In the genomic region with DNA sequence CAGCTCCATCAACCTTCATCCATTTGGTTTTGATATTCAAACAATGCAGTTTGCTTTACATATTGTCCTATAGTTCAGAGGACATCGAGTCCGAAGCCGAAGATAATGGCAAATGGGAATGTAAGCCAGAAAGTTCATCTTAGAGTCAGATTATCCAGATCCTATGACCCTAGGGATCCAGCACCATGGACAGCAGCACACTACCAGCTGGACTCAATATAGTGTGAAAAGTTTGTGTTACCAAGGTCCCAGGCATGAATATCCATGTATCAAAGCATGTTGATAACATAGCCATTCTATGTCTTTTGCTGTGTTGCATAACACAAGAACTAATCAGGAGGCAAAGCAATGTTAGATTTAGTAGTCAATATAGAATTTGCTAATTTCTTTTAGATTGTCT, we compare ENCODE assay signal across 10 cellular contexts. TPM values are rescaled to one million over a fixed set of nuclear protein-coding genes. Genes with fewer than 3 reads are reported as not detected.
DNase-seq lines count a peak whose midpoint lies in the region; ATAC-seq and TF ChIP-seq lines count a peak whose summit lies in the region.
"Had no signal": no experiment of that assay in that cellular context is flagged by ENCODE, and none has a peak within 500 bp of the region (broad histone marks: within the 10 kb centered on the region; RNA-seq: fewer than 3 reads in every experiment).

No MANE protein-coding gene starts in this region.

- intact Hi-C loops in Calu3 (cut with micrococcal nuclease; ENCODE audit: unreplicated experiment): no loop called here
- intact Hi-C loops in activated CD8-positive, alpha-beta T cell treated with anti-CD3 and anti-CD28 coated beads for 36 hours (cut with micrococcal nuclease): no loop called here

- H3K27me3 Mint-ChIP-seq in Calu3 (ENCODE audit: unreplicated experiment) (peaks cover 90% of the 10 kb centered on the region), osteocyte (ENCODE audit: unreplicated experiment) (peaks cover 30% of the 10 kb centered on the region)
- H3K27me3 Mint-ChIP-seq in activated CD8-positive, alpha-beta T cell treated with anti-CD3 and anti-CD28 coated beads for 36 hours: peaks cover 22% of the 10 kb centered on the region

- POLR2A ChIA-PET in activated CD8-positive, alpha-beta T cell treated with anti-CD3 and anti-CD28 coated beads for 36 hours (lab: Charles Lee): no interaction called here

- H3K27ac Mint-ChIP-seq in Calu3 (ENCODE audit: unreplicated experiment) (no peak overlapping the region), osteocyte (ENCODE audit: unreplicated experiment) (no peak overlapping the region)
- H3K27ac Mint-ChIP-seq in activated CD8-positive, alpha-beta T cell treated with anti-CD3 and anti-CD28 coated beads for 36 hours: no peak overlapping the region

- TF ChIP-seq EP300 in Ishikawa (IDR thresholded peaks at IDR 0.05; ENCODE audit: borderline replicate concordance): no peak

- no TSS peak for BruUV-seq in Calu3 (replicated peaks; lab: Mats Ljungman, UMichigan)

- DNase-seq in Calu3: peak; percentile 38
- peak; percentile 57 for DNase-seq in activated CD8-positive, alpha-beta T cell treated with anti-CD3 and anti-CD28 coated beads for 36 hours
- DNase-seq in iris pigment epithelial cell (ENCODE audit: low read depth): peak; percentile 30
- no peak for DNase-seq in amniotic stem cell (lab: John Stamatoyannopoulos, UW)
- no peak for DNase-seq in NCI-H2227 (lab: John Stamatoyannopoulos, UW; ENCODE audit: unreplicated experiment)
- no peak for DNase-seq in osteocyte (ENCODE audit: extremely low spot score, unreplicated experiment)
- DNase-seq: NCI-H1105 had no signal

- no peak for TF ChIP-seq CTCF in Calu3 (IDR thresholded peaks at IDR 0.05; ENCODE audit: unreplicated experiment)
- no peak for TF ChIP-seq CTCF in activated CD8-positive, alpha-beta T cell treated with anti-CD3 and anti-CD28 coated beads for 36 hours (IDR thresholded peaks at IDR 0.05)
- TF ChIP-seq CTCF in osteocyte (IDR thresholded peaks at IDR 0.05): no peak

- H3K36me3 Mint-ChIP-seq in Calu3 (ENCODE audit: insufficient read depth, unreplicated experiment): no peaks in the 10 kb centered on the region
- no peaks in the 10 kb centered on the region for H3K36me3 Mint-ChIP-seq in activated CD8-positive, alpha-beta T cell treated with anti-CD3 and anti-CD28 coated beads for 36 hours (ENCODE audit: low read depth)
- H3K36me3 Mint-ChIP-seq in osteocyte (ENCODE audit: unreplicated experiment): no peaks in the 10 kb centered on the region

- H3K9me3 Mint-ChIP-seq in Calu3 (ENCODE audit: low read depth, unreplicated experiment) (no peaks in the 10 kb centered on the region), osteocyte (ENCODE audit: unreplicated experiment) (no peaks in the 10 kb centered on the region)
- H3K9me3 Mint-ChIP-seq in activated CD8-positive, alpha-beta T cell treated with anti-CD3 and anti-CD28 coated beads for 36 hours: no peaks in the 10 kb centered on the region
- H3K9me3 Mint-ChIP-seq: central memory CD8-positive, alpha-beta T cell had no signal

- TF ChIP-seq RAD21 in Ishikawa (IDR thresholded peaks at IDR 0.05; ENCODE audit: low read depth): no peak

- H3K4me3 Mint-ChIP-seq in Calu3 (ENCODE audit: low read depth, unreplicated experiment) (no peak overlapping the region), osteocyte (ENCODE audit: unreplicated experiment) (no peak overlapping the region)
- no peak overlapping the region for H3K4me3 Mint-ChIP-seq in activated CD8-positive, alpha-beta T cell treated with anti-CD3 and anti-CD28 coated beads for 36 hours
- H3K4me3 Mint-ChIP-seq: central memory CD8-positive, alpha-beta T cell had no signal

- ATAC-seq in activated CD8-positive, alpha-beta T cell treated with anti-CD3 and anti-CD28 coated beads for 36 hours: no peak
- ATAC-seq in GM21515 (IDR thresholded peaks at IDR 0.05; ENCODE audit: unreplicated experiment): no peak

- H3K4me1 Mint-ChIP-seq in Calu3 (ENCODE audit: low read depth, unreplicated experiment) (no peaks in the 10 kb centered on the region), osteocyte (ENCODE audit: unreplicated experiment) (no peaks in the 10 kb centered on the region)
- H3K4me1 Mint-ChIP-seq in activated CD8-positive, alpha-beta T cell treated with anti-CD3 and anti-CD28 coated beads for 36 hours (ENCODE audit: low read depth): no peaks in the 10 kb centered on the region
- H3K4me1 Mint-ChIP-seq: central memory CD8-positive, alpha-beta T cell had no signal

- CTCF ChIA-PET in Calu3 (lab: Charles Lee): no interaction called here
- CTCF ChIA-PET in activated CD8-positive, alpha-beta T cell treated with anti-CD3 and anti-CD28 coated beads for 36 hours (lab: Charles Lee): no interaction called here

TF ChIP-seq in Ishikawa, 13 proteins besides CTCF, POLR2A, EP300 and RAD21:
- TF ChIP-seq NFIC (IDR thresholded peaks at IDR 0.05) (no peak), CEBPB (IDR thresholded peaks at IDR 0.05) (no peak), TEAD4 (IDR thresholded peaks at IDR 0.05) (no peak), REST (IDR thresholded peaks at IDR 0.05; ENCODE audit: low read depth) (peak; percentile 98)

RNA-seq across cellular contexts. Expression of gene FSTL4, which starts 46.3 kb away (rescaled TPM):
- total RNA-seq in Calu3 (2022): 0.71 TPM in 1 of 2 replicates, not detected in the other
- not detected for total RNA-seq in activated CD8-positive, alpha-beta T cell treated with anti-CD3 and anti-CD28 coated beads for 36 hours
- not detected in 2 replicates for total RNA-seq in osteocyte

Comparison
In these comparisons a context has a peak if more than half of its experiments do, and no peak if none do; other contexts are left out.
1. DNase-seq: peak in Calu3 (single experiment), activated CD8-positive, alpha-beta T cell treated with anti-CD3 and anti-CD28 coated beads for 36 hours (single experiment) and iris pigment epithelial cell (single experiment); none in amniotic stem cell (single experiment), NCI-H2227 (single experiment) and osteocyte (single experiment).